ENCODE assay signal across 1 cellular context in the genomic region with DNA sequence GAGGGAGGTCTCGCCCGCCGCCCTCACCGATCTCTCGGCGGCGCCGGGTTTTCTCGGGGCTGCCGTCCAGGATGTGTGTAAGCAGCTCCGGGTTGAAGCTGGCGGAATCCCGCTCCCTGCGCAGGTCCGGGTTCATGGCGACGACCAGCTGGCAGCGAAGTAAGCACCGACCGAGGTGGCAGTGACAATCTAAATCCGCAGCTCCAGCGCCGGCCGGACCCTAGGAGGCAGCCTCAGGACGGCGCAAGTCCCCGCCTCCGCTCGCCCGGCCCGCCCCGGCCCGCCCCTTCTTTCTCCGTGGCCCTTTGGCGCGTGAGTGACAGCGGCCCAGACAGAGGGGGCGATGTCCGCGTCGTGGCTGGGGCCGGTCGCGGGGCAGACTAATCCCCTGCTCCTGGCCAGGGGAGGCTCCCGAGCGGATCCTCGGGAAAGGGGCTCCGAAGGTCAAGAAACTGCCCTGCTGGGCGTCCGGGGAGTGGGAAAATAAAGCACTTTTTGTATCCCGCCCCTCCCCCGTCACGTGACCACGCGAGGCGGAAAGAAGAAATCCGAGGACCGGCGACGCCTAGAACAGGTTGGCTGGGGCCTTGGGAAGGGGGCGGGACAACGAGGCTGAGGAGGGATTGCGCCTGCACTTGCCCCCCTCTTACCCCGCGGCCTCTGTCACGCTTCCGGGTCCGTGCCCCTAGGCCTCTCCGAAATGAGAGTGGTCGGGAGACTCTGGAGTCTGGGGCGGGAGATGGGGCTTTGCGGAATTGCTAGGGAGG.
TF ChIP-seq lines count a peak whose summit lies in the region.

TSS of gene ACOX1 (minus strand) at position 229 of the 767 bp plus-strand sequence. CDS start at position 136, 93 bp downstream.
A gene with protein sequence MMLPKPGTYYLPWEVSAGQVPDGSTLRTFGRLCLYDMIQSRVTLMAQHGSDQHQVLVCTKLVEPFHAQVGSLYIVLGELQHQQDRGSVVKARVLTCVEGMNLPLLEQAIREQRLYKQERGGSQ (plus strand): TSS at position 303 of the 767 bp plus-strand sequence. CDS start 6,953 bp downstream, outside the sequence.

TF ChIP-seq in WTC11, 78 proteins besides CTCF, POLR2A, EP300 and RAD21 (continued from another document and continues in another):
- TF ChIP-seq KAT7 (CRISPR knock-in tag; IDR thresholded peaks at IDR 0.05; ENCODE audit: borderline replicate concordance) (no peak), ZNF121 (CRISPR knock-in tag; IDR thresholded peaks at IDR 0.05) (no peak), MXD4 (CRISPR knock-in tag; IDR thresholded peaks at IDR 0.05; ENCODE audit: borderline replicate concordance) (no peak), ESRRA (CRISPR knock-in tag; IDR thresholded peaks at IDR 0.05; ENCODE audit: borderline replicate concordance) (no peak), ZNF281 (CRISPR knock-in tag; IDR thresholded peaks at IDR 0.05) (no peak), ZNF232 (CRISPR knock-in tag; IDR thresholded peaks at IDR 0.05) (no peak; the same call in 1 of the 2 replicates), TP53 (CRISPR knock-in tag; IDR thresholded peaks at IDR 0.05) (no peak), OVOL2 (CRISPR knock-in tag; IDR thresholded peaks at IDR 0.05; ENCODE audit: borderline replicate concordance) (no peak), GTF2I (CRISPR knock-in tag; conservative IDR thresholded peaks at IDR 0.05) (no peak), NFATC4 (CRISPR knock-in tag; IDR thresholded peaks at IDR 0.05) (no peak), NR2C2 (CRISPR knock-in tag; IDR thresholded peaks at IDR 0.05) (no peak), E2F4 (CRISPR knock-in tag; IDR thresholded peaks at IDR 0.05; ENCODE audit: borderline replicate concordance, low read depth) (no peak), FOXP4 (CRISPR knock-in tag; IDR thresholded peaks at IDR 0.05) (no peak), PREB (CRISPR knock-in tag; IDR thresholded peaks at IDR 0.05; ENCODE audit: borderline replicate concordance) (0 out of 2 replicates have a peak, but pooled peaks have one; percentile 17), MLX (CRISPR knock-in tag; IDR thresholded peaks at IDR 0.05) (no peak), IRF2 (CRISPR knock-in tag; IDR thresholded peaks at IDR 0.05; ENCODE audit: borderline replicate concordance, low read depth) (no peak), NFYB (CRISPR knock-in tag; conservative IDR thresholded peaks at IDR 0.05; ENCODE audit: low read depth) (no peak; the same call in 1 of the 2 replicates), ZNF416 (CRISPR knock-in tag; IDR thresholded peaks at IDR 0.05) (no peak), FOXJ3 (CRISPR knock-in tag; IDR thresholded peaks at IDR 0.05; ENCODE audit: borderline replicate concordance) (no peak), FOXP1 (CRISPR knock-in tag; IDR thresholded peaks at IDR 0.05; ENCODE audit: borderline replicate concordance) (no peak), ATF1 (CRISPR knock-in tag; IDR thresholded peaks at IDR 0.05) (0 out of 2 replicates have a peak, but pooled peaks have one; percentile 49), ZNF219 (CRISPR knock-in tag; IDR thresholded peaks at IDR 0.05; ENCODE audit: borderline replicate concordance) (no peak), SOX15 (CRISPR knock-in tag; IDR thresholded peaks at IDR 0.05) (no peak), GRHL2 (CRISPR knock-in tag; IDR thresholded peaks at IDR 0.05; ENCODE audit: insufficient replicate concordance, severe bottlenecking) (no peak), SMAD3 (CRISPR knock-in tag; IDR thresholded peaks at IDR 0.05; ENCODE audit: borderline replicate concordance) (no peak), CBFB (CRISPR knock-in tag; IDR thresholded peaks at IDR 0.05; ENCODE audit: low read depth) (no peak), NR3C1 (CRISPR knock-in tag; conservative IDR thresholded peaks at IDR 0.05; ENCODE audit: low read depth) (no peak), E2F5 (CRISPR knock-in tag; IDR thresholded peaks at IDR 0.05) (no peak)
- TF ChIP-seq, protein P1, sequence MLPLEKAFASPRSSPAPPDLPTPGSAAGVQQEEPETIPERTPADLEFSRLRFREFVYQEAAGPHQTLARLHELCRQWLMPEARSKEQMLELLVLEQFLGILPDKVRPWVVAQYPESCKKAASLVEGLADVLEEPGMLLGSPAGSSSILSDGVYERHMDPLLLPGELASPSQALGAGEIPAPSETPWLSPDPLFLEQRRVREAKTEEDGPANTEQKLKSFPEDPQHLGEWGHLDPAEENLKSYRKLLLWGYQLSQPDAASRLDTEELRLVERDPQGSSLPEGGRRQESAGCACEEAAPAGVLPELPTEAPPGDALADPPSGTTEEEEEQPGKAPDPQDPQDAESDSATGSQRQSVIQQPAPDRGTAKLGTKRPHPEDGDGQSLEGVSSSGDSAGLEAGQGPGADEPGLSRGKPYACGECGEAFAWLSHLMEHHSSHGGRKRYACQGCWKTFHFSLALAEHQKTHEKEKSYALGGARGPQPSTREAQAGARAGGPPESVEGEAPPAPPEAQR (CRISPR knock-in tag; IDR thresholded peaks at IDR 0.05), result no peak
- TF ChIP-seq, protein P2, sequence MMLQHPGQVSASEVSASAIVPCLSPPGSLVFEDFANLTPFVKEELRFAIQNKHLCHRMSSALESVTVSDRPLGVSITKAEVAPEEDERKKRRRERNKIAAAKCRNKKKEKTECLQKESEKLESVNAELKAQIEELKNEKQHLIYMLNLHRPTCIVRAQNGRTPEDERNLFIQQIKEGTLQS (CRISPR knock-in tag; conservative IDR thresholded peaks at IDR 0.05), result no peak
- TF ChIP-seq, protein P3, sequence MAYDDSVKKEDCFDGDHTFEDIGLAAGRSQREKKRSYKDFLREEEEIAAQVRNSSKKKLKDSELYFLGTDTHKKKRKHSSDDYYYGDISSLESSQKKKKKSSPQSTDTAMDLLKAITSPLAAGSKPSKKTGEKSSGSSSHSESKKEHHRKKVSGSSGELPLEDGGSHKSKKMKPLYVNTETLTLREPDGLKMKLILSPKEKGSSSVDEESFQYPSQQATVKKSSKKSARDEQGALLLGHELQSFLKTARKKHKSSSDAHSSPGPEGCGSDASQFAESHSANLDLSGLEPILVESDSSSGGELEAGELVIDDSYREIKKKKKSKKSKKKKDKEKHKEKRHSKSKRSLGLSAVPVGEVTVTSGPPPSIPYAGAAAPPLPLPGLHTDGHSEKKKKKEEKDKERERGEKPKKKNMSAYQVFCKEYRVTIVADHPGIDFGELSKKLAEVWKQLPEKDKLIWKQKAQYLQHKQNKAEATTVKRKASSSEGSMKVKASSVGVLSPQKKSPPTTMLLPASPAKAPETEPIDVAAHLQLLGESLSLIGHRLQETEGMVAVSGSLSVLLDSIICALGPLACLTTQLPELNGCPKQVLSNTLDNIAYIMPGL (CRISPR knock-in tag; IDR thresholded peaks at IDR 0.05), result peak; percentile 95
- TF ChIP-seq, protein P4, sequence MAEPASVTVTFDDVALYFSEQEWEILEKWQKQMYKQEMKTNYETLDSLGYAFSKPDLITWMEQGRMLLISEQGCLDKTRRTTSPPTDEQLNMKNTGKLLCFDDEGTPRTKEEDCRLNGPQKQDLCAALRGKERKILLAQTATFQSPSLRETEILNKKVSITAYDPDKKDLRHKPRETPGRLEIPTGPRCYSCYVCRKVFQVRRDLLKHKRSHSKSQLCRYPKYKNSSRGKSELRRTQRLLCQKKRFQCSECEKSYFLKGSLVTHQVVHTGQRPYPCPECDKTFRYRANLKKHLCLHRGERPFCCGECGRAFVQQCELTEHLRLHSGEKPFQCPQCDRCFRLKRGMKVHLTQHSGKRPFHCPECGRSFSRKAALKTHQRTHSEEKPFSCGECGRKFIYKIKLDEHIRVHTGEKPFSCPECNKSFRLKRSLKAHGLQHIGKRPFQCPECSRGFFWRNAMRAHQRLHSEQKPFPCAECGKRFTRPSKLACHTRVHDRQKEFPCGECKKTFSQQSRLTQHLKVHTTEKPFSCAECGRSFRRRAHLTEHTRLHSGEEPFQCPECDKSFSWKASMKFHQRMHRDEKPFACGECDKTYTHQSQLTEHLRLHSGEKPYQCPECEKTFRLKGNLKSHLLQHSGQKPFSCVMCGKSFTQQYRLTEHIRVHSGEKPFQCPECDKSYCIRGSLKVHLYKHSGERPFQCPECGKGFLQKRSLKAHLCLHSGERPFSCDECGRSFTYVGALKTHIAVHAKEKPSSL (CRISPR knock-in tag; conservative IDR thresholded peaks at IDR 0.05), result no peak
- TF ChIP-seq, protein P5, sequence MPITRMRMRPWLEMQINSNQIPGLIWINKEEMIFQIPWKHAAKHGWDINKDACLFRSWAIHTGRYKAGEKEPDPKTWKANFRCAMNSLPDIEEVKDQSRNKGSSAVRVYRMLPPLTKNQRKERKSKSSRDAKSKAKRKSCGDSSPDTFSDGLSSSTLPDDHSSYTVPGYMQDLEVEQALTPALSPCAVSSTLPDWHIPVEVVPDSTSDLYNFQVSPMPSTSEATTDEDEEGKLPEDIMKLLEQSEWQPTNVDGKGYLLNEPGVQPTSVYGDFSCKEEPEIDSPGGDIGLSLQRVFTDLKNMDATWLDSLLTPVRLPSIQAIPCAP (CRISPR knock-in tag; IDR thresholded peaks at IDR 0.05), result no peak
- TF ChIP-seq, protein P6, sequence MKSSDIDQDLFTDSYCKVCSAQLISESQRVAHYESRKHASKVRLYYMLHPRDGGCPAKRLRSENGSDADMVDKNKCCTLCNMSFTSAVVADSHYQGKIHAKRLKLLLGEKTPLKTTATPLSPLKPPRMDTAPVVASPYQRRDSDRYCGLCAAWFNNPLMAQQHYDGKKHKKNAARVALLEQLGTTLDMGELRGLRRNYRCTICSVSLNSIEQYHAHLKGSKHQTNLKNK (CRISPR knock-in tag; IDR thresholded peaks at IDR 0.05), result no peak
- TF ChIP-seq, protein P7, sequence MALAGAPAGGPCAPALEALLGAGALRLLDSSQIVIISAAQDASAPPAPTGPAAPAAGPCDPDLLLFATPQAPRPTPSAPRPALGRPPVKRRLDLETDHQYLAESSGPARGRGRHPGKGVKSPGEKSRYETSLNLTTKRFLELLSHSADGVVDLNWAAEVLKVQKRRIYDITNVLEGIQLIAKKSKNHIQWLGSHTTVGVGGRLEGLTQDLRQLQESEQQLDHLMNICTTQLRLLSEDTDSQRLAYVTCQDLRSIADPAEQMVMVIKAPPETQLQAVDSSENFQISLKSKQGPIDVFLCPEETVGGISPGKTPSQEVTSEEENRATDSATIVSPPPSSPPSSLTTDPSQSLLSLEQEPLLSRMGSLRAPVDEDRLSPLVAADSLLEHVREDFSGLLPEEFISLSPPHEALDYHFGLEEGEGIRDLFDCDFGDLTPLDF (CRISPR knock-in tag; IDR thresholded peaks at IDR 0.05), result no peak
